In the genomic region with DNA sequence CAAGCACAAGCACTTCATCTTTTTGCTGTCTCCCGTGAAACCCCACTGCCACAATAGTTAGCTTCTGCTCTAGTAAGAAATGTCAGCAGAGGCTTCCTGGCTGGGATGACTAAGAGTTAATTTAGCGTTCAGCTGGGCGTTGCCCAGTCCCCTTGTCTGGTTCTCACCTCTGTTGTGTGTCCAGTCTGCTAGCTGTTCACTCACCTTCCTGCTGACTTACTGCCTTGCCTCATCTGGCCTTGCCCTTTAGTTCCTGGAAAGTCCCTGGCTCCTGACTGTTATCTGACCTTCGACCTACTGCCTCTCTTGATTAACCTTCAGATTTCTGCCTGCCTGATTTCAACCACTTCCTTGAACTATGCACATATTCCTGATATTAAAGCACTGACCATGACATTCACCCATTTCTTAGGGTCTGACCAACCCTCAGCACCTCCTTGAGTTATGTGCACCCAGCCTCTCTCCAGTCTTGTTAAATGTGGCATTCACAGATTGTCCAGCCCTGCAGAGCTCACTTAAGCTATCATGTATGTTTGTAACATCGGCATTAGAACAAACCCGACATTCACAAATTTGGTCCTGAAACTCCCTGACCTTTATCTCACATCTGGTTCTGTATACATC, we compare ENCODE assay signal across 1 cellular context.
TF ChIP-seq lines count a peak whose summit lies in the region.

No MANE protein-coding gene starts in this region.

TF ChIP-seq in HepG2, 621 proteins besides CTCF, POLR2A, EP300 and RAD21 (continued from another document):
- TF ChIP-seq, protein P1, sequence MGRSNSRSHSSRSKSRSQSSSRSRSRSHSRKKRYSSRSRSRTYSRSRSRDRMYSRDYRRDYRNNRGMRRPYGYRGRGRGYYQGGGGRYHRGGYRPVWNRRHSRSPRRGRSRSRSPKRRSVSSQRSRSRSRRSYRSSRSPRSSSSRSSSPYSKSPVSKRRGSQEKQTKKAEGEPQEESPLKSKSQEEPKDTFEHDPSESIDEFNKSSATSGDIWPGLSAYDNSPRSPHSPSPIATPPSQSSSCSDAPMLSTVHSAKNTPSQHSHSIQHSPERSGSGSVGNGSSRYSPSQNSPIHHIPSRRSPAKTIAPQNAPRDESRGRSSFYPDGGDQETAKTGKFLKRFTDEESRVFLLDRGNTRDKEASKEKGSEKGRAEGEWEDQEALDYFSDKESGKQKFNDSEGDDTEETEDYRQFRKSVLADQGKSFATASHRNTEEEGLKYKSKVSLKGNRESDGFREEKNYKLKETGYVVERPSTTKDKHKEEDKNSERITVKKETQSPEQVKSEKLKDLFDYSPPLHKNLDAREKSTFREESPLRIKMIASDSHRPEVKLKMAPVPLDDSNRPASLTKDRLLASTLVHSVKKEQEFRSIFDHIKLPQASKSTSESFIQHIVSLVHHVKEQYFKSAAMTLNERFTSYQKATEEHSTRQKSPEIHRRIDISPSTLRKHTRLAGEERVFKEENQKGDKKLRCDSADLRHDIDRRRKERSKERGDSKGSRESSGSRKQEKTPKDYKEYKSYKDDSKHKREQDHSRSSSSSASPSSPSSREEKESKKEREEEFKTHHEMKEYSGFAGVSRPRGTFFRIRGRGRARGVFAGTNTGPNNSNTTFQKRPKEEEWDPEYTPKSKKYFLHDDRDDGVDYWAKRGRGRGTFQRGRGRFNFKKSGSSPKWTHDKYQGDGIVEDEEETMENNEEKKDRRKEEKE (IDR thresholded peaks at IDR 0.05), result no peak
- TF ChIP-seq, protein P2, sequence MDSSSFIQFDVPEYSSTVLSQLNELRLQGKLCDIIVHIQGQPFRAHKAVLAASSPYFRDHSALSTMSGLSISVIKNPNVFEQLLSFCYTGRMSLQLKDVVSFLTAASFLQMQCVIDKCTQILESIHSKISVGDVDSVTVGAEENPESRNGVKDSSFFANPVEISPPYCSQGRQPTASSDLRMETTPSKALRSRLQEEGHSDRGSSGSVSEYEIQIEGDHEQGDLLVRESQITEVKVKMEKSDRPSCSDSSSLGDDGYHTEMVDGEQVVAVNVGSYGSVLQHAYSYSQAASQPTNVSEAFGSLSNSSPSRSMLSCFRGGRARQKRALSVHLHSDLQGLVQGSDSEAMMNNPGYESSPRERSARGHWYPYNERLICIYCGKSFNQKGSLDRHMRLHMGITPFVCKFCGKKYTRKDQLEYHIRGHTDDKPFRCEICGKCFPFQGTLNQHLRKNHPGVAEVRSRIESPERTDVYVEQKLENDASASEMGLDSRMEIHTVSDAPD (CRISPR knock-in tag; IDR thresholded peaks at IDR 0.05), result no peak
- TF ChIP-seq, protein P3, sequence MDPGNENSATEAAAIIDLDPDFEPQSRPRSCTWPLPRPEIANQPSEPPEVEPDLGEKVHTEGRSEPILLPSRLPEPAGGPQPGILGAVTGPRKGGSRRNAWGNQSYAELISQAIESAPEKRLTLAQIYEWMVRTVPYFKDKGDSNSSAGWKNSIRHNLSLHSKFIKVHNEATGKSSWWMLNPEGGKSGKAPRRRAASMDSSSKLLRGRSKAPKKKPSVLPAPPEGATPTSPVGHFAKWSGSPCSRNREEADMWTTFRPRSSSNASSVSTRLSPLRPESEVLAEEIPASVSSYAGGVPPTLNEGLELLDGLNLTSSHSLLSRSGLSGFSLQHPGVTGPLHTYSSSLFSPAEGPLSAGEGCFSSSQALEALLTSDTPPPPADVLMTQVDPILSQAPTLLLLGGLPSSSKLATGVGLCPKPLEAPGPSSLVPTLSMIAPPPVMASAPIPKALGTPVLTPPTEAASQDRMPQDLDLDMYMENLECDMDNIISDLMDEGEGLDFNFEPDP (CRISPR knock-in tag; conservative IDR thresholded peaks at IDR 0.05), result no peak
